ENCODE assay signal across 19 cellular contexts in genomic region chr1:69707103-69707502, GRCh38.
"Had no signal": no experiment of that assay in that cellular context is flagged by ENCODE, and none has a peak within 500 bp of the region (broad histone marks: within the 10 kb centered on the region; RNA-seq: fewer than 3 reads in every experiment).

No MANE protein-coding gene starts in this region.

- H3K4me3 ChIP-seq: cardiac muscle cell, left ventricle myocardium inferior, mucosa of descending colon, pancreas, right lobe of liver, suprapubic skin, transverse colon, uterus had no signal

- FAIRE-seq: pancreas, small intestine had no signal

- H3K27ac ChIP-seq: cardiac muscle cell, left ventricle myocardium inferior, pancreas, right lobe of liver, suprapubic skin, transverse colon, uterus had no signal

- H3K4me1 ChIP-seq: pancreas, right lobe of liver, suprapubic skin, transverse colon, uterus had no signal

- H3K9me3 ChIP-seq: left ventricle myocardium inferior, mucosa of descending colon, pancreas, right lobe of liver, suprapubic skin, transverse colon, uterus had no signal

- H3K36me3 ChIP-seq: cardiac muscle cell, left ventricle myocardium inferior, pancreas, right lobe of liver, suprapubic skin, transverse colon, uterus had no signal

- DNase-seq: activated B cell treated with CpG ODN at 0.5 μM for 24 hours; activated CD4-positive, alpha-beta memory T cell treated with anti-CD3 and anti-CD28 coated beads for 36 hours; activated CD4-positive, alpha-beta T cell treated with anti-CD3 and anti-CD28 coated beads for 4 hours; activated CD8-positive, alpha-beta memory T cell treated with anti-CD3 and anti-CD28 coated beads, Interleukin-2, amount 10 ng/mL, durations not matched to agents 7 days and 5 days; dermis blood vessel endothelial cell; effector memory CD8-positive, alpha-beta T cell; left ventricle myocardium inferior; mucosa of descending colon; naive B cell; pancreas; right lobe of liver; small intestine; stimulated activated CD4-positive, alpha-beta T cell treated with anti-CD3 and anti-CD28 coated beads, Interleukin-15, amount 100 ng/mL, for 24 hours; stimulated activated CD4-positive, alpha-beta T cell treated with anti-CD3 and anti-CD28 coated beads, Interleukin-2, amount 100 ng/mL, for 48 hours; T-helper 9 cell; transverse colon; uterus had no signal

- H3K27me3 ChIP-seq: cardiac muscle cell, pancreas, right lobe of liver, suprapubic skin, transverse colon, uterus had no signal
